Comparison of ENCODE assay signal across 9 cellular contexts in the genomic region with DNA sequence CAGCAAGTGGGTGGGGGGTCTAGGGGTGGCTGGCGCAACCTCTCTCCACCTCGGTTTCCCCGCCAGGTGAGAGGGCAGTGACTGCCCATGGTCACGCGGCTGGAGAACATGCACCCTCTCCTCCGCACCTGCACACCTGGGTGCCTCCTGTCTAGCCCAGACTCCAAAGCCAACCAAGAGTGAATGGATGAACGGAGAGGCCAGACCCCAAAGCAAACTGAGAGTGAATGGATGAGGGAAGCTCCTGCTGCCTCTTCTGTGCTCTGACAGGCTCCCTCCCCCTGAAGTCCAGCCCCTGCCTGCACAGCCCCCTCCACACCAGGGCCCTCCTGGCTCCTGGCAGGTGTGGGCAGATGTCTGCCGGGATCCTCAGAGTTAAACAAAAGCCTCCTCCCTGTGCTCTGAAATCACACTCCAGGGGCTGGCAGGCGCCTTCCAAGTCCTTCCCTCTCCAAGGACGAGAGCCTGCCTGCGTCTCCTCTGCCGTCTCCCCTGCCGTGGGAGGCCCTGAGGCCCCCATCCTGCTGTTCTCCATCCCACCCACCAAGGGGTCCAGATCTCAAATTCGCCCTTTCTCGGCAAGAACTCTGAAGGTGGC. TPM values are rescaled to one million over a fixed set of nuclear protein-coding genes. Genes with fewer than 3 reads are reported as not detected.
DNase-seq lines count a peak whose midpoint lies in the region; ATAC-seq and TF ChIP-seq lines count a peak whose summit lies in the region.
"Had no signal": no experiment of that assay in that cellular context is flagged by ENCODE, and none has a peak within 500 bp of the region (broad histone marks: within the 10 kb centered on the region; RNA-seq: fewer than 3 reads in every experiment).

No MANE protein-coding gene starts in this region.

- peaks cover 37% of the 10 kb centered on the region for H4K20me1 ChIP-seq in DND-41 (ENCODE audit: insufficient read depth, low read length)
- H4K20me1 ChIP-seq in PC-3 (ENCODE audit: low read length) = no peaks in the 10 kb centered on the region

- H3K4me1 ChIP-seq in DND-41 (ENCODE audit: insufficient read depth, low read length) = peaks cover 41% of the 10 kb centered on the region
- H3K4me1 ChIP-seq in PC-3 (ENCODE audit: insufficient read depth, low read length) = peaks cover 52% of the 10 kb centered on the region
- H3K4me1 ChIP-seq in esophagus (ENCODE audit: control insufficient read depth in 2 of 2, insufficient read depth in 2 of 2, low read length in 1 of 2) = peaks cover 24 to 47% of the 10 kb centered on the region in 2 donors
- H3K4me1 ChIP-seq in psoas muscle = peaks cover 19% of the 10 kb centered on the region

- H3K4me2 ChIP-seq in DND-41 (ENCODE audit: insufficient read depth, low read length) = peak overlapping the region; percentile 89
- peak overlapping the region; percentile 90 for H3K4me2 ChIP-seq in PC-3 (ENCODE audit: low read length)

- BruUV-seq in PC-3 (replicated peaks; lab: Mats Ljungman, UMichigan) = no TSS peak

- H3K9ac ChIP-seq in DND-41 (ENCODE audit: low read depth, low read length) (peak overlapping the region; percentile 75; the same call in 1 of the 2 replicates), PC-3 (ENCODE audit: low read length) (peak overlapping the region; percentile 96)

- POLR2A ChIA-PET in PC-3 (lab: Charles Lee; ENCODE audit: unreplicated experiment) = interaction anchor here (0.6 kb wide), 1 partner anchor 145 kb away, joined by 5 read pairs; no protein-coding TSS in a partner anchor

- no peaks in the 10 kb centered on the region for H3F3A ChIP-seq in PC-3 (ENCODE audit: low read length, unreplicated experiment)

- ATAC-seq in DND-41 (ENCODE audit: insufficient read depth, low read depth) (no peak), PC-3 (no peak), psoas muscle (no peak), GM18858 (IDR thresholded peaks at IDR 0.05; ENCODE audit: unreplicated experiment) (no peak)

- H3K9me3 ChIP-seq in DND-41 (ENCODE audit: insufficient read depth, low read length, severe bottlenecking) (no peaks in the 10 kb centered on the region), PC-3 (ENCODE audit: low read length) (no peaks in the 10 kb centered on the region), esophagus (ENCODE audit: control insufficient read depth in 2 of 2, insufficient read depth in 1 of 2, low read depth in 1 of 2, low read length in 1 of 2) (peaks cover 0 to 2% of the 10 kb centered on the region in 2 donors), psoas muscle (no peaks in the 10 kb centered on the region)

- H3K27me3 ChIP-seq in DND-41 (ENCODE audit: insufficient read depth, low read length, poor library complexity) (no peaks in the 10 kb centered on the region), PC-3 (ENCODE audit: low read length) (no peaks in the 10 kb centered on the region), esophagus (ENCODE audit: control insufficient read depth in 1 of 2, insufficient read depth in 2 of 2, low read length in 2 of 2) (no peaks in the 10 kb centered on the region), psoas muscle (ENCODE audit: insufficient read depth in 3 of 3, low read length in 2 of 3) (peaks cover 0 to under 1% (median 0%) of the 10 kb centered on the region in 3 donors)

- intact Hi-C loops in PC-3 (cut with micrococcal nuclease) = loop anchor here (10.0 kb wide), 1 partner anchor 67 kb away; a partner anchor contains a TSS
- intact Hi-C loops in psoas muscle (cut with DNase I) = loop anchor here in 1 of 2 donors (5.0 kb wide), 1 partner anchor 40 kb away; no protein-coding TSS in a partner anchor

- no peak for DNase-seq in DND-41
- DNase-seq in PC-3 = peak; percentile 36
- peak in 1 of 2 donors; percentile 50 for DNase-seq in psoas muscle
- DNase-seq in CD1c-positive myeloid dendritic cell (ENCODE audit: extremely low spot score) = no peak
- DNase-seq in Kasumi-1 (lab: John Stamatoyannopoulos, UW) = no peak
- DNase-seq in activated CD8-positive, alpha-beta memory T cell treated with anti-CD3 and anti-CD28 coated beads, Interleukin-2, amount 50 U/mL, for 4 hours = no peak

- no peak overlapping the region for H2AFZ ChIP-seq in DND-41 (ENCODE audit: low read depth, low read length)
- no peak overlapping the region for H2AFZ ChIP-seq in PC-3 (ENCODE audit: low read length)

- H3K79me2 ChIP-seq in DND-41 (ENCODE audit: insufficient read depth, low read length) (peaks cover 74% of the 10 kb centered on the region), PC-3 (ENCODE audit: low read length) (peaks cover 78% of the 10 kb centered on the region)

- CTCF ChIA-PET in PC-3 (lab: Charles Lee) = interaction anchor here (0.5 kb wide), 1 partner anchor 95 kb away, joined by 6 read pairs; no protein-coding TSS in a partner anchor

- no peaks in the 10 kb centered on the region for H3K9me2 ChIP-seq in PC-3 (replicated peaks; ENCODE audit: low read length)

- no peak for TF ChIP-seq CTCF in DND-41 (IDR thresholded peaks at IDR 0.05; ENCODE audit: borderline replicate concordance, extremely low read depth, low read length, poor library complexity, severe bottlenecking)
- TF ChIP-seq CTCF in PC-3 (conservative IDR thresholded peaks at IDR 0.05; ENCODE audit: low read depth, low read length) = no peak
- TF ChIP-seq CTCF in psoas muscle (IDR thresholded peaks at IDR 0.05) = no peak

- 38 to 46% methylated on average over 15 of the region's 15 CpGs for WGBS in esophagus, 2 donors
- WGBS in psoas muscle, 3 donors = 63 to 80% (median 67%) methylated on average over 15 of the region's 15 CpGs

- peaks cover 12% of the 10 kb centered on the region for H3K36me3 ChIP-seq in DND-41 (ENCODE audit: insufficient read depth, low read length)
- no peaks in the 10 kb centered on the region for H3K36me3 ChIP-seq in PC-3 (ENCODE audit: low read depth, low read length)
- H3K36me3 ChIP-seq in esophagus (ENCODE audit: control insufficient read depth in 2 of 2, insufficient read depth in 2 of 2, low read length in 1 of 2) = peaks cover 0 to 9% of the 10 kb centered on the region in 2 donors
- H3K36me3 ChIP-seq in psoas muscle (ENCODE audit: insufficient read depth in 1 of 2, low read depth in 1 of 2) = no peaks in the 10 kb centered on the region

- peak overlapping the region in 1 of 2 experiments; percentile 75; a peak in 2 of 4 replicates for H3K4me3 ChIP-seq in DND-41 (ENCODE audit: low read depth in 1 of 2, low read length in 2 of 2)
- H3K4me3 ChIP-seq in PC-3 (ENCODE audit: low read length) = peak overlapping the region; percentile 82
- H3K4me3 ChIP-seq in esophagus (ENCODE audit: low read depth in 1 of 2, low read length in 2 of 2) = peak overlapping the region; percentile 33 to 90
- H3K4me3 ChIP-seq in psoas muscle = peak overlapping the region; percentile 87

- H3K27ac ChIP-seq in DND-41 (ENCODE audit: low read length) (no peak overlapping the region), PC-3 (ENCODE audit: low read length) (peak overlapping the region; percentile 98), esophagus (ENCODE audit: low read depth in 2 of 2, low read length in 1 of 2) (peak overlapping the region; percentile 97), psoas muscle (peak overlapping the region; percentile 92)
- H3K27ac ChIP-seq: HL-60 had no signal

RNA-seq across cellular contexts. Expression of a gene that starts 2.2 kb away (rescaled TPM):
- 62.4 and 75.0 TPM in 2 replicates for total RNA-seq in PC-3 (2014; rRNA removed)
- 10 to 100 TPM; 43.1 to 56.5 TPM for polyA plus RNA-seq in esophagus
- 100 to 1,000 TPM in 1 of 4 donors, 10 to 100 TPM in 3; 20.9 to 138 (median 76.9) TPM for total RNA-seq in psoas muscle
- polyA plus RNA-seq in psoas muscle = 10 to 100 TPM; 18.5 to 47.2 (median 20.2) TPM

RNA-seq across cellular contexts. Expression of a gene that starts 33.7 kb away (rescaled TPM):
- 82.4 and 93.0 TPM in 2 replicates for total RNA-seq in PC-3 (2014; rRNA removed)
- 10 to 100 TPM; 38.8 to 61.4 TPM for polyA plus RNA-seq in esophagus
- 10 to 100 TPM; 83.5 to 95.0 (median 88.3) TPM for total RNA-seq in psoas muscle
- 100 to 1,000 TPM in 1 of 3 donors, 10 to 100 TPM in 2; 64.9 to 133 (median 83.4) TPM for polyA plus RNA-seq in psoas muscle
